13 cellular contexts compared by ENCODE assay signal in genomic region chr12:6468283-6468575, GRCh38. TPM values are rescaled to one million over a fixed set of nuclear protein-coding genes. Genes with fewer than 3 reads are reported as not detected.
DNase-seq lines count a peak whose midpoint lies in the region; ATAC-seq and TF ChIP-seq lines count a peak whose summit lies in the region.
"Had no signal": no experiment of that assay in that cellular context is flagged by ENCODE, and none has a peak within 500 bp of the region (broad histone marks: within the 10 kb centered on the region; RNA-seq: fewer than 3 reads in every experiment).

No MANE protein-coding gene starts in this region.

- intact Hi-C loops in CD4-positive, alpha-beta T cell (cut with DNase I, micrococcal nuclease): no loop called here

- no peak overlapping the region for H2BK15ac ChIP-seq in mesenchymal stem cell (ENCODE audit: low read depth, poor library complexity, severe bottlenecking)

- peak overlapping the region; percentile 82 for H3K4me3 ChIP-seq in GM23248
- peak overlapping the region in 1 of 2 experiments; percentile 90 for H3K4me3 ChIP-seq in mesenchymal stem cell (ENCODE audit: insufficient read depth in 1 of 2, low read depth in 1 of 2, low read length in 2 of 2)
- H3K4me3 ChIP-seq: PC-9 had no signal

- CTCF ChIA-PET in CD4-positive, alpha-beta T cell (lab: Charles Lee): interaction anchor here (1.4 to 2.0 kb wide), 3 partner anchors 17 to 69 kb away, joined by 3 to 12 read pairs (median 6); partner anchors contain the start of gene TAPBPL

- H3K36me3 ChIP-seq in GM23248 (ENCODE audit: low read depth): peaks cover 15% of the 10 kb centered on the region
- peaks cover 19 to 32% of the 10 kb centered on the region in 2 experiments for H3K36me3 ChIP-seq in mesenchymal stem cell (ENCODE audit: control insufficient read depth in 1 of 2, insufficient read depth in 2 of 2, low read depth in 1 of 2, low read length in 2 of 2)

- peaks cover 45% of the 10 kb centered on the region for H3K79me2 ChIP-seq in GM23248 (ENCODE audit: insufficient read depth)

- H4K8ac ChIP-seq in mesenchymal stem cell (ENCODE audit: low read length): no peak overlapping the region

- no peaks in the 10 kb centered on the region for H3K9me3 ChIP-seq in CD4-positive, alpha-beta T cell (ENCODE audit: control insufficient read depth, low read length)
- H3K9me3 ChIP-seq in GM23248 (ENCODE audit: low read depth): no peaks in the 10 kb centered on the region
- no peaks in the 10 kb centered on the region for H3K9me3 ChIP-seq in mesenchymal stem cell (ENCODE audit: control insufficient read depth, low read length)

- no peak for TF ChIP-seq CTCF in CD4-positive, alpha-beta T cell (IDR thresholded peaks at IDR 0.05)
- no peak for TF ChIP-seq CTCF in mesothelial cell of epicardium (IDR thresholded peaks at IDR 0.05; ENCODE audit: unreplicated experiment)

- H2AK5ac ChIP-seq in mesenchymal stem cell (ENCODE audit: low read length, severe bottlenecking): no peak overlapping the region

- POLR2A ChIA-PET in CD4-positive, alpha-beta T cell (lab: Charles Lee): interaction anchor here (0.9 to 4.3 kb wide), 6 partner anchors 16 to 404 kb away, joined by 3 to 76 read pairs (median 37); partner anchors contain the start of genes CD27, MRPL51 and TAPBPL
- POLR2A ChIA-PET in activated naive CD8-positive, alpha-beta T cell treated with anti-CD3 and anti-CD28 coated beads, Interleukin-2, amount 10 ng/mL, durations not matched to agents 7 days and 5 days (lab: Charles Lee): interaction anchor here (1.1 to 4.9 kb wide), 6 partner anchors 16 to 69 kb away, joined by 7 to 108 read pairs (median 68); partner anchors contain the start of genes CD27, GAPDH, MRPL51 and NCAPD2

- no peak overlapping the region for H4K91ac ChIP-seq in mesenchymal stem cell (ENCODE audit: low read length)

- H2BK12ac ChIP-seq in mesenchymal stem cell (ENCODE audit: low read length in 2 of 2): no peak overlapping the region

- H3K18ac ChIP-seq in mesenchymal stem cell (ENCODE audit: low read depth in 1 of 2, low read length in 2 of 2): no peak overlapping the region

- peak overlapping the region; percentile 94 for H3K4me3 Mint-ChIP-seq in CD4-positive, alpha-beta T cell
- peak overlapping the region; percentile 95 for H3K4me3 Mint-ChIP-seq in activated naive CD8-positive, alpha-beta T cell treated with anti-CD3 and anti-CD28 coated beads, Interleukin-2, amount 10 ng/mL, durations not matched to agents 7 days and 5 days
- no peak overlapping the region for H3K4me3 Mint-ChIP-seq in mesothelial cell of epicardium

- H2BK5ac ChIP-seq in mesenchymal stem cell (ENCODE audit: low read depth, low read length, poor library complexity, severe bottlenecking): no peak overlapping the region

- in situ Hi-C loops in GM23248 (cut with MboI): no loop called here

- H3K27ac ChIP-seq in CD4-positive, alpha-beta T cell (ENCODE audit: low read depth, low read length): no peak overlapping the region
- peak overlapping the region; percentile 17; the same call in 1 of the 2 replicates for H3K27ac ChIP-seq in GM23248
- no peak overlapping the region for H3K27ac ChIP-seq in mesenchymal stem cell (ENCODE audit: low read length, poor library complexity, severe bottlenecking)
- H3K27ac ChIP-seq: PC-9 had no signal

- ATAC-seq in CD4-positive, alpha-beta T cell (ENCODE audit: poor library complexity): no peak
- ATAC-seq in activated naive CD8-positive, alpha-beta T cell treated with anti-CD3 and anti-CD28 coated beads, Interleukin-2, amount 10 ng/mL, durations not matched to agents 7 days and 5 days (ENCODE audit: low read depth): no peak
- ATAC-seq in GM19467 (IDR thresholded peaks at IDR 0.05; ENCODE audit: unreplicated experiment) (no peak), HG02678 (IDR thresholded peaks at IDR 0.05; ENCODE audit: unreplicated experiment) (no peak)

- H3K4me2 ChIP-seq in GM23248 (ENCODE audit: unreplicated experiment) (peak overlapping the region; percentile 92), mesenchymal stem cell (ENCODE audit: low read length, poor library complexity, severe bottlenecking) (no peak overlapping the region)

- H3K27ac Mint-ChIP-seq in CD4-positive, alpha-beta T cell: peak overlapping the region; percentile 92
- H3K27ac Mint-ChIP-seq in activated naive CD8-positive, alpha-beta T cell treated with anti-CD3 and anti-CD28 coated beads, Interleukin-2, amount 10 ng/mL, durations not matched to agents 7 days and 5 days: peak overlapping the region; percentile 88
- no peak overlapping the region for H3K27ac Mint-ChIP-seq in mesothelial cell of epicardium

- peak overlapping the region in 1 of 2 experiments; percentile 14 for H3K23ac ChIP-seq in mesenchymal stem cell (ENCODE audit: low read length in 2 of 2)

- H2AFZ ChIP-seq in GM23248 (no peak overlapping the region), mesenchymal stem cell (ENCODE audit: low read depth, low read length) (no peak overlapping the region)
- H2AFZ ChIP-seq: PC-9 had no signal

- H3K9ac ChIP-seq in GM23248: no peak overlapping the region
- H3K9ac ChIP-seq in mesenchymal stem cell (ENCODE audit: low read length): peak overlapping the region; percentile 89

- H3K4me1 ChIP-seq in GM23248 (ENCODE audit: insufficient read depth) (peaks cover 24% of the 10 kb centered on the region), mesenchymal stem cell (ENCODE audit: control insufficient read depth, insufficient read depth, low read depth, low read length) (peaks cover 7% of the 10 kb centered on the region)

- no peak for DNase-seq in CD4-positive, alpha-beta T cell
- DNase-seq in GM23248 (peak; percentile 79), mesenchymal stem cell (peak; percentile 15), mesothelial cell of epicardium (ENCODE audit: low spot score in 2 of 2, unreplicated experiment in 2 of 2) (no peak), NCI-H1092 treated with DMSO at 0.1 percent for 48 hours (lab: John Stamatoyannopoulos, UW) (no peak)
- DNase-seq in activated naive CD8-positive, alpha-beta T cell treated with anti-CD3 and anti-CD28 coated beads, Interleukin-2, amount 10 ng/mL, durations not matched to agents 7 days and 5 days: no peak
- DNase-seq: COR-L47, kidney glomerular epithelial cell, NCI-H2029, occipital lobe, PC-9 had no signal

- H3K79me1 ChIP-seq in mesenchymal stem cell (replicated peaks; ENCODE audit: low read length, poor library complexity, severe bottlenecking): peaks cover 17% of the 10 kb centered on the region

- no peaks in the 10 kb centered on the region for H3K9me2 ChIP-seq in GM23248 (ENCODE audit: insufficient read depth)

- no peak overlapping the region for H3K4ac ChIP-seq in mesenchymal stem cell (ENCODE audit: low read depth in 1 of 2, low read length in 2 of 2)

- no peak overlapping the region for H2BK120ac ChIP-seq in mesenchymal stem cell (ENCODE audit: low read depth, low read length)

- peaks cover 72% of the 10 kb centered on the region for H3K36me3 Mint-ChIP-seq in CD4-positive, alpha-beta T cell (ENCODE audit: low read depth)
- peaks cover 25% of the 10 kb centered on the region for H3K36me3 Mint-ChIP-seq in activated naive CD8-positive, alpha-beta T cell treated with anti-CD3 and anti-CD28 coated beads, Interleukin-2, amount 10 ng/mL, durations not matched to agents 7 days and 5 days
- peaks cover 1% of the 10 kb centered on the region for H3K36me3 Mint-ChIP-seq in mesothelial cell of epicardium

- no peaks in the 10 kb centered on the region for H4K20me1 ChIP-seq in GM23248 (ENCODE audit: insufficient read depth)

- no peak overlapping the region for H3K14ac ChIP-seq in mesenchymal stem cell (ENCODE audit: low read length in 2 of 2)

- no peaks in the 10 kb centered on the region for H3K27me3 ChIP-seq in CD4-positive, alpha-beta T cell (ENCODE audit: control insufficient read depth, insufficient read depth, low read length)
- H3K27me3 ChIP-seq in GM23248 (replicated peaks; ENCODE audit: insufficient read depth) (no peaks in the 10 kb centered on the region), mesenchymal stem cell (ENCODE audit: control insufficient read depth in 1 of 2, insufficient read depth in 1 of 2, low read length in 2 of 2) (no peaks in the 10 kb centered on the region)

- no peaks in the 10 kb centered on the region for H3K9me3 Mint-ChIP-seq in CD4-positive, alpha-beta T cell
- H3K9me3 Mint-ChIP-seq in activated naive CD8-positive, alpha-beta T cell treated with anti-CD3 and anti-CD28 coated beads, Interleukin-2, amount 10 ng/mL, durations not matched to agents 7 days and 5 days: no peaks in the 10 kb centered on the region
- no peaks in the 10 kb centered on the region for H3K9me3 Mint-ChIP-seq in mesothelial cell of epicardium

- H3K27me3 Mint-ChIP-seq in CD4-positive, alpha-beta T cell: no peaks in the 10 kb centered on the region
- H3K27me3 Mint-ChIP-seq in activated naive CD8-positive, alpha-beta T cell treated with anti-CD3 and anti-CD28 coated beads, Interleukin-2, amount 10 ng/mL, durations not matched to agents 7 days and 5 days: peaks cover 3% of the 10 kb centered on the region
- peaks cover 6% of the 10 kb centered on the region for H3K27me3 Mint-ChIP-seq in mesothelial cell of epicardium (ENCODE audit: low read depth)

- peaks cover 84% of the 10 kb centered on the region for H3K4me1 Mint-ChIP-seq in CD4-positive, alpha-beta T cell (ENCODE audit: low read depth)
- H3K4me1 Mint-ChIP-seq in activated naive CD8-positive, alpha-beta T cell treated with anti-CD3 and anti-CD28 coated beads, Interleukin-2, amount 10 ng/mL, durations not matched to agents 7 days and 5 days: peaks cover 64% of the 10 kb centered on the region
- H3K4me1 Mint-ChIP-seq in mesothelial cell of epicardium: peaks cover 12% of the 10 kb centered on the region

- H3F3A ChIP-seq in GM23248 (ENCODE audit: insufficient read depth): peaks cover 27% of the 10 kb centered on the region

RNA-seq across cellular contexts. Expression of gene VAMP1, which starts 2.2 kb away (rescaled TPM):
- 10 to 100 TPM; 84.8 to 87.7 TPM for total RNA-seq in CD4-positive, alpha-beta T cell
- total RNA-seq in GM23248 (2014; rRNA removed; shearing (Covaris generic)): 5.0 and 17.3 TPM in 2 replicates
- polyA plus RNA-seq in GM23248 (2016; fragmentation: Nextera tagmentation; extraction: Ambion mirVana): 7.8 and 9.8 TPM in 2 replicates
- total RNA-seq in activated naive CD8-positive, alpha-beta T cell treated with anti-CD3 and anti-CD28 coated beads, Interleukin-2, amount 10 ng/mL, durations not matched to agents 7 days and 5 days: 10 to 100 TPM; 65.5 to 72.1 TPM
- 8.0 TPM for polyA plus RNA-seq in mesenchymal stem cell (2013, experiment 1 of 2)
- 8.6 TPM for polyA plus RNA-seq in mesenchymal stem cell (2013, experiment 2 of 2)
- 5.2 to 6.9 TPM (median 6.4 TPM) in 3 replicates for total RNA-seq in mesothelial cell of epicardium

RNA-seq across cellular contexts. Expression of gene TAPBPL, which starts 16.4 kb away (rescaled TPM):
- total RNA-seq in CD4-positive, alpha-beta T cell: 10 to 100 TPM; 14.7 to 15.8 TPM
- 7.8 and 8.1 TPM in 2 replicates for total RNA-seq in GM23248 (2014; rRNA removed; shearing (Covaris generic))
- polyA plus RNA-seq in GM23248 (2016; fragmentation: Nextera tagmentation; extraction: Ambion mirVana): 9.2 and 9.4 TPM in 2 replicates
- total RNA-seq in activated naive CD8-positive, alpha-beta T cell treated with anti-CD3 and anti-CD28 coated beads, Interleukin-2, amount 10 ng/mL, durations not matched to agents 7 days and 5 days: 10 to 100 TPM; 49.4 to 50.1 TPM
- 10.9 TPM for polyA plus RNA-seq in mesenchymal stem cell (2013, experiment 1 of 2)
- polyA plus RNA-seq in mesenchymal stem cell (2013, experiment 2 of 2): 10.7 TPM
- total RNA-seq in mesothelial cell of epicardium: 2.2 to 2.6 TPM (median 2.5 TPM) in 3 replicates

RNA-seq across cellular contexts. Expression of gene CD27, which starts 23.5 kb away (rescaled TPM):
- 10 to 100 TPM; 42.7 to 46.1 TPM for total RNA-seq in CD4-positive, alpha-beta T cell
- not detected in 2 replicates for total RNA-seq in GM23248 (2014; rRNA removed; shearing (Covaris generic))
- polyA plus RNA-seq in GM23248 (2016; fragmentation: Nextera tagmentation; extraction: Ambion mirVana): 0.28 and 0.32 TPM in 2 replicates
- total RNA-seq in activated naive CD8-positive, alpha-beta T cell treated with anti-CD3 and anti-CD28 coated beads, Interleukin-2, amount 10 ng/mL, durations not matched to agents 7 days and 5 days: 100 to 1,000 TPM; 152 to 158 TPM
- polyA plus RNA-seq in mesenchymal stem cell (2013, experiment 1 of 2): not detected
- not detected for polyA plus RNA-seq in mesenchymal stem cell (2013, experiment 2 of 2)
- total RNA-seq in mesothelial cell of epicardium: not detected in 3 replicates
- total RNA-seq: PC-9 had no signal

RNA-seq across cellular contexts. Expression of gene MRPL51, which starts 24.8 kb away (rescaled TPM):
- 10 to 100 TPM; 15.1 to 16.7 TPM for total RNA-seq in CD4-positive, alpha-beta T cell
- 29.8 and 68.3 TPM in 2 replicates for total RNA-seq in GM23248 (2014; rRNA removed; shearing (Covaris generic))
- polyA plus RNA-seq in GM23248 (2016; fragmentation: Nextera tagmentation; extraction: Ambion mirVana): 286 and 301 TPM in 2 replicates
- 100 to 1,000 TPM; 169 to 170 TPM for total RNA-seq in activated naive CD8-positive, alpha-beta T cell treated with anti-CD3 and anti-CD28 coated beads, Interleukin-2, amount 10 ng/mL, durations not matched to agents 7 days and 5 days
- 573 TPM for polyA plus RNA-seq in mesenchymal stem cell (2013, experiment 1 of 2)
- 577 TPM for polyA plus RNA-seq in mesenchymal stem cell (2013, experiment 2 of 2)
- 137 to 148 TPM (median 145 TPM) in 3 replicates for total RNA-seq in mesothelial cell of epicardium

RNA-seq across cellular contexts. Expression of gene NCAPD2, which starts 25.7 kb away (rescaled TPM):
- 10 to 100 TPM; 13.7 to 14.9 TPM for total RNA-seq in CD4-positive, alpha-beta T cell
- total RNA-seq in GM23248 (2014; rRNA removed; shearing (Covaris generic)): 26.3 and 46.8 TPM in 2 replicates
- 15.5 and 17.6 TPM in 2 replicates for polyA plus RNA-seq in GM23248 (2016; fragmentation: Nextera tagmentation; extraction: Ambion mirVana)
- total RNA-seq in activated naive CD8-positive, alpha-beta T cell treated with anti-CD3 and anti-CD28 coated beads, Interleukin-2, amount 10 ng/mL, durations not matched to agents 7 days and 5 days: 100 to 1,000 TPM; 147 to 157 TPM
- 11.7 TPM for polyA plus RNA-seq in mesenchymal stem cell (2013, experiment 1 of 2)
- polyA plus RNA-seq in mesenchymal stem cell (2013, experiment 2 of 2): 11.1 TPM
- 56.3 to 62.6 TPM (median 57.1 TPM) in 3 replicates for total RNA-seq in mesothelial cell of epicardium

Comparison
In these comparisons a context has a peak if more than half of its experiments do, and no peak if none do; other contexts are left out.
1. DNase-seq: peak in GM23248 (single experiment) and mesenchymal stem cell (single experiment); none in CD4-positive, alpha-beta T cell (0 of 10), activated naive CD8-positive, alpha-beta T cell treated with anti-CD3 and anti-CD28 coated beads, Interleukin-2, amount 10 ng/mL, durations not matched to agents 7 days and 5 days (single experiment), mesothelial cell of epicardium (0 of 2) and NCI-H1092 treated with DMSO at 0.1 percent for 48 hours (single experiment).
2. RNA of gene CD27, which starts 23.5 kb away (total RNA-seq): 152 to 158 TPM in activated naive CD8-positive, alpha-beta T cell treated with anti-CD3 and anti-CD28 coated beads, Interleukin-2, amount 10 ng/mL, durations not matched to agents 7 days and 5 days and 42.7 to 46.1 TPM in CD4-positive, alpha-beta T cell; not detected in GM23248 and not detected in mesothelial cell of epicardium; every median in the first group is over 10 times any median in the second.